In genomic region chr17:43399839-43400328, GRCh38 we compare ENCODE assay signal across 8 cellular contexts. TPM values are rescaled to one million over a fixed set of nuclear protein-coding genes. Genes with fewer than 3 reads are reported as not detected.
DNase-seq lines count a peak whose midpoint lies in the region; ATAC-seq and TF ChIP-seq lines count a peak whose summit lies in the region.

No MANE protein-coding gene starts in this region.

- peaks cover 2% of the 10 kb centered on the region for H3K36me3 ChIP-seq in H7 (replicated peaks; ENCODE audit: control insufficient read depth, insufficient read depth, low read length)

- H3K9me3 Mint-ChIP-seq in activated CD8-positive, alpha-beta T cell treated with anti-CD3 and anti-CD28 coated beads, Interleukin-2, amount 10 ng/mL, durations not matched to agents 7 days and 5 days (ENCODE audit: insufficient read depth): no peaks in the 10 kb centered on the region

- H3K27me3 Mint-ChIP-seq in activated CD8-positive, alpha-beta T cell treated with anti-CD3 and anti-CD28 coated beads, Interleukin-2, amount 10 ng/mL, durations not matched to agents 7 days and 5 days (ENCODE audit: low read depth): no peaks in the 10 kb centered on the region

- no peak for TF ChIP-seq CTCF in GM10248 (IDR thresholded peaks at IDR 0.05; ENCODE audit: control extremely low read depth, extremely low read depth, low read depth, missing control alignments)

- no peaks in the 10 kb centered on the region for H3K36me3 Mint-ChIP-seq in activated CD8-positive, alpha-beta T cell treated with anti-CD3 and anti-CD28 coated beads, Interleukin-2, amount 10 ng/mL, durations not matched to agents 7 days and 5 days (ENCODE audit: low read depth)

- H3K4me3 Mint-ChIP-seq in activated CD8-positive, alpha-beta T cell treated with anti-CD3 and anti-CD28 coated beads, Interleukin-2, amount 10 ng/mL, durations not matched to agents 7 days and 5 days: peak overlapping the region; percentile 91

- DNase-seq in H7 (peak; percentile 40), left cardiac atrium (peak; percentile 33), sciatic nerve (ENCODE audit: low spot score) (no peak), GM10248 (ENCODE audit: extremely low spot score) (no peak), nucleus accumbens (lab: John Stamatoyannopoulos, UW) (no peak)
- no peak for DNase-seq in activated CD8-positive, alpha-beta T cell treated with anti-CD3 and anti-CD28 coated beads, Interleukin-2, amount 10 ng/mL, durations not matched to agents 7 days and 5 days

- H3K27ac Mint-ChIP-seq in activated CD8-positive, alpha-beta T cell treated with anti-CD3 and anti-CD28 coated beads, Interleukin-2, amount 10 ng/mL, durations not matched to agents 7 days and 5 days: peak overlapping the region; percentile 53

- H3K4me1 Mint-ChIP-seq in activated CD8-positive, alpha-beta T cell treated with anti-CD3 and anti-CD28 coated beads, Interleukin-2, amount 10 ng/mL, durations not matched to agents 7 days and 5 days (ENCODE audit: low read depth): peaks cover 34% of the 10 kb centered on the region

- intact Hi-C loops in left cardiac atrium (cut with DNase I) (no loop called here), sciatic nerve (cut with DNase I) (no loop called here)

- CTCF ChIA-PET in activated CD8-positive, alpha-beta T cell treated with anti-CD3 and anti-CD28 coated beads, Interleukin-2, amount 10 ng/mL, durations not matched to agents 7 days and 5 days (lab: Charles Lee): interaction anchor here (1.0 to 12.3 kb wide), 3 partner anchors 32 to 83 kb away, joined by 3 to 393 read pairs (median 5); partner anchors contain the start of gene DHX8
- CTCF ChIA-PET in GM10248 (lab: Yijun Ruan, JAX): interaction anchor here (11.8 kb wide), 1 partner anchor 83 kb away, joined by 266 read pairs; the partner anchor contains the start of gene DHX8

- no peak for ATAC-seq in activated CD8-positive, alpha-beta T cell treated with anti-CD3 and anti-CD28 coated beads, Interleukin-2, amount 10 ng/mL, durations not matched to agents 7 days and 5 days
- ATAC-seq in left cardiac atrium (peak; percentile 23 to 43), sciatic nerve (peak; percentile 21), HG02763 (IDR thresholded peaks at IDR 0.05; ENCODE audit: unreplicated experiment) (no peak), GM19023 (IDR thresholded peaks at IDR 0.05; ENCODE audit: unreplicated experiment) (no peak)

- H3K27me3 ChIP-seq in H7 (ENCODE audit: control insufficient read depth, insufficient read depth, low read length): no peaks in the 10 kb centered on the region; the same call in 1 of the 2 replicates

- peak overlapping the region; percentile 76; the same call in 1 of the 2 replicates for H3K4me3 ChIP-seq in H7 (ENCODE audit: insufficient read depth, low read depth, low read length)

- POLR2A ChIA-PET in activated CD8-positive, alpha-beta T cell treated with anti-CD3 and anti-CD28 coated beads, Interleukin-2, amount 10 ng/mL, durations not matched to agents 7 days and 5 days (lab: Charles Lee): interaction anchor here (1.8 to 11.0 kb wide), 5 partner anchors 8 to 84 kb away, joined by 6 to 151 read pairs (median 34); partner anchors contain the start of gene DHX8
- POLR2A ChIA-PET in GM10248 (lab: Yijun Ruan, JAX): interaction anchor here (1.3 to 1.6 kb wide), 2 partner anchors 39 kb away, joined by 4 to 8 read pairs; no protein-coding TSS in a partner anchor

RNA-seq across cellular contexts. Expression of gene ARL4D, which starts 1.1 kb away (rescaled TPM):
- 20.3 and 43.0 TPM in 2 replicates for total RNA-seq in H7 (2014; rRNA removed; shearing (Covaris generic))
- total RNA-seq in activated CD8-positive, alpha-beta T cell treated with anti-CD3 and anti-CD28 coated beads, Interleukin-2, amount 10 ng/mL, durations not matched to agents 7 days and 5 days: 1 to 10 TPM; 2.9 to 4.2 TPM
- total RNA-seq in left cardiac atrium: 10 to 100 TPM; 11.8 to 12.8 TPM
- 94.0 TPM for total RNA-seq in sciatic nerve

Comparison
In these comparisons a context has a peak if more than half of its experiments do, and no peak if none do; other contexts are left out.
1. DNase-seq: peak in H7 (single experiment) and left cardiac atrium (single experiment); none in activated CD8-positive, alpha-beta T cell treated with anti-CD3 and anti-CD28 coated beads, Interleukin-2, amount 10 ng/mL, durations not matched to agents 7 days and 5 days (single experiment), sciatic nerve (single experiment), GM10248 (single experiment) and nucleus accumbens (0 of 56).
2. ATAC-seq: peak in left cardiac atrium (2 of 2) and sciatic nerve (single experiment); none in activated CD8-positive, alpha-beta T cell treated with anti-CD3 and anti-CD28 coated beads, Interleukin-2, amount 10 ng/mL, durations not matched to agents 7 days and 5 days (single experiment), HG02763 (single experiment) and GM19023 (single experiment).